1 cellular context compared by ENCODE assay signal in the genomic region with DNA sequence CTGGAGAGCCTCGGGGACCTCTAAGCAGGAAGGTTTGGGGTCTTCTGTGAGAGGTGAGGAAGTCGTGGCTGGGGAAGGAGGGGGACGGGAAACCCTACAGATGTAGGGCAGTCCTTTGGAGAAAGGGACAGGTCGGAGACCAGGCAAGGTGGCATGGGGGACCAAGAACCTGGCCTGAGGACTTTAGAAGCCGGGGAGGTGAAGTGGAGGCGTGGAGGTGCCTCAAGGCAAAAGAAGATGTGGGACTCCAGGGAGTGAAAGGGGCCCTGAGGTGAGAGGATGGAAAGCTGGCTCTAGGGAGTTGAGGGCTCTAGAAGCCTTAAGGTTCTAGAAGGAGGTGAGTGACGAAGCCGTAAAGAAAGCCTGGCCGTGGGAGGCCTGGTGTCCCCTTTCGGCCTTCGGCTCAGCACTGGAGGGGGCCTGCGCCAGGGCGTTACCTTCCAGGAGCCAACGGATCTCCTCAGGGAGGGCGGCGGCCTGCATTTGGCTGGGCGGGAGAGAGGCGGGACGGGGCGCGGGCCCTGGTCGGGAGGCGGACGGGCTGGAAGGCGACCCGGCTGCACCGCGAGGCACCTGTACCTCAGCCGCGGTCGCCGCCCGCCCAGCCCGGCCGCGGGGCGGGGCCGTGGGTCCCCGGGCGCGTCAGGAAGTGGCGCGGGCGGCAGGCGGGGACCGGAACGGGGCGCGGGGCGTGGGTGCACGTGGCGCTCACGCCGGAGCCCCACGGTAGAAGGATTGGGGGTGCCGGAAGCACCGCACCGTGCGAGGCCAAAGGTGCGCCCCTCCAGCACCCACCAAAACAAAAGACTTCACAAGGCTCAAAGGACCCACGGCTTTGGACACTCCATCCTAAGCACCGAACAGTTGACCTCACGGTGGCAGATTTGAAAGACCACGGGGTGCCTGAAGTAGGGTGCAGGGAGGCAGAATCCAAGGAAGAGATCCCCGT.
TF ChIP-seq lines count a peak whose summit lies in the region.

A gene (minus strand): TSS at position 577 of the 949 bp plus-strand sequence.

TF ChIP-seq in HepG2, 621 proteins besides CTCF, POLR2A, EP300 and RAD21:
- no peak for TF ChIP-seq SP2 (CRISPR knock-in tag; IDR thresholded peaks at IDR 0.05)
- no peak for TF ChIP-seq ZNF224 (CRISPR knock-in tag; IDR thresholded peaks at IDR 0.05)
- TF ChIP-seq SP1 (IDR thresholded peaks at IDR 0.05) = no peak
- TF ChIP-seq SP1 (CRISPR knock-in tag; IDR thresholded peaks at IDR 0.05) = no peak
- no peak for TF ChIP-seq KDM2A (CRISPR knock-in tag; IDR thresholded peaks at IDR 0.05; ENCODE audit: borderline replicate concordance, low read depth)
- TF ChIP-seq ZNF768 (CRISPR knock-in tag; IDR thresholded peaks at IDR 0.05) = no peak
- TF ChIP-seq KAT7 (CRISPR knock-in tag; IDR thresholded peaks at IDR 0.05; ENCODE audit: borderline replicate concordance) = no peak
- no peak for TF ChIP-seq ZNF672 (CRISPR knock-in tag; IDR thresholded peaks at IDR 0.05)
- no peak for TF ChIP-seq ZMYM3 (CRISPR knock-in tag; IDR thresholded peaks at IDR 0.05)
- TF ChIP-seq MED1 (CRISPR knock-in tag; IDR thresholded peaks at IDR 0.05) = no peak
- no peak for TF ChIP-seq JDP2 (CRISPR knock-in tag; IDR thresholded peaks at IDR 0.05; ENCODE audit: borderline replicate concordance)
- no peak for TF ChIP-seq ZNF44 (CRISPR knock-in tag; IDR thresholded peaks at IDR 0.05)
- TF ChIP-seq ELF3 (CRISPR knock-in tag; IDR thresholded peaks at IDR 0.05) = no peak
- no peak for TF ChIP-seq KLF12 (CRISPR knock-in tag; IDR thresholded peaks at IDR 0.05; ENCODE audit: borderline replicate concordance)
- TF ChIP-seq, protein P1, sequence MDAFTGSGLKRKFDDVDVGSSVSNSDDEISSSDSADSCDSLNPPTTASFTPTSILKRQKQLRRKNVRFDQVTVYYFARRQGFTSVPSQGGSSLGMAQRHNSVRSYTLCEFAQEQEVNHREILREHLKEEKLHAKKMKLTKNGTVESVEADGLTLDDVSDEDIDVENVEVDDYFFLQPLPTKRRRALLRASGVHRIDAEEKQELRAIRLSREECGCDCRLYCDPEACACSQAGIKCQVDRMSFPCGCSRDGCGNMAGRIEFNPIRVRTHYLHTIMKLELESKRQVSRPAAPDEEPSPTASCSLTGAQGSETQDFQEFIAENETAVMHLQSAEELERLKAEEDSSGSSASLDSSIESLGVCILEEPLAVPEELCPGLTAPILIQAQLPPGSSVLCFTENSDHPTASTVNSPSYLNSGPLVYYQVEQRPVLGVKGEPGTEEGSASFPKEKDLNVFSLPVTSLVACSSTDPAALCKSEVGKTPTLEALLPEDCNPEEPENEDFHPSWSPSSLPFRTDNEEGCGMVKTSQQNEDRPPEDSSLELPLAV (CRISPR knock-in tag; conservative IDR thresholded peaks at IDR 0.05; ENCODE audit: low read depth) = no peak
- TF ChIP-seq MAFF (IDR thresholded peaks at IDR 0.05; ENCODE audit: low read depth, low read length) = no peak
- TF ChIP-seq, protein P2, sequence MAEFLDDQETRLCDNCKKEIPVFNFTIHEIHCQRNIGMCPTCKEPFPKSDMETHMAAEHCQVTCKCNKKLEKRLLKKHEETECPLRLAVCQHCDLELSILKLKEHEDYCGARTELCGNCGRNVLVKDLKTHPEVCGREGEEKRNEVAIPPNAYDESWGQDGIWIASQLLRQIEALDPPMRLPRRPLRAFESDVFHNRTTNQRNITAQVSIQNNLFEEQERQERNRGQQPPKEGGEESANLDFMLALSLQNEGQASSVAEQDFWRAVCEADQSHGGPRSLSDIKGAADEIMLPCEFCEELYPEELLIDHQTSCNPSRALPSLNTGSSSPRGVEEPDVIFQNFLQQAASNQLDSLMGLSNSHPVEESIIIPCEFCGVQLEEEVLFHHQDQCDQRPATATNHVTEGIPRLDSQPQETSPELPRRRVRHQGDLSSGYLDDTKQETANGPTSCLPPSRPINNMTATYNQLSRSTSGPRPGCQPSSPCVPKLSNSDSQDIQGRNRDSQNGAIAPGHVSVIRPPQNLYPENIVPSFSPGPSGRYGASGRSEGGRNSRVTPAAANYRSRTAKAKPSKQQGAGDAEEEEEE (CRISPR knock-in tag; IDR thresholded peaks at IDR 0.05; ENCODE audit: borderline replicate concordance) = no peak
- TF ChIP-seq, protein P3, sequence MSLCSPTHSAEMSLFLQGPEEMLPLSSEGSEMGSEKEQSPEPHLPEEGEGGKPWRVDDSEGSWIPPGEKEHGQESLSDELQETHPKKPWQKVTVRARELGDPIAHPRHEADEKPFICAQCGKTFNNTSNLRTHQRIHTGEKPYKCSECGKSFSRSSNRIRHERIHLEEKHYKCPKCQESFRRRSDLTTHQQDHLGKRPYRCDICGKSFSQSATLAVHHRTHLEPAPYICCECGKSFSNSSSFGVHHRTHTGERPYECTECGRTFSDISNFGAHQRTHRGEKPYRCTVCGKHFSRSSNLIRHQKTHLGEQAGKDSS (CRISPR knock-in tag; IDR thresholded peaks at IDR 0.05; ENCODE audit: borderline replicate concordance, low read depth) = no peak
- no peak for TF ChIP-seq FOXM1 (CRISPR knock-in tag; IDR thresholded peaks at IDR 0.05)
TF ChIP-seq in HepG2: peak in this region for 0.
